In genomic region chr13:93723316-93723715, GRCh38 we compare ENCODE assay signal across 19 cellular contexts.
"Had no signal": no experiment of that assay in that cellular context is flagged by ENCODE, and none has a peak within 500 bp of the region (broad histone marks: within the 10 kb centered on the region; RNA-seq: fewer than 3 reads in every experiment).

No MANE protein-coding gene starts in this region.

- H3K27ac ChIP-seq: esophagus squamous epithelium, left lung, neural progenitor cell, prostate gland, right atrium auricular region, skin epidermis, tibial nerve, WERI-Rb-1 had no signal

- H3K4me3 ChIP-seq: esophagus squamous epithelium, left lung, neural progenitor cell, prostate gland, right atrium auricular region, skin epidermis, tibial nerve had no signal

- DNase-seq: activated CD4-positive, alpha-beta T cell treated with anti-CD3 and anti-CD28 coated beads, Interleukin-2, amount 50 U/mL, for 48 hours; activated gamma-delta T cell treated with Interleukin-2 at 50 U/mL for 16 hours; amniotic stem cell; effector memory CD8-positive, alpha-beta T cell; esophagus squamous epithelium; head of caudate nucleus; kidney; left lung; naive B cell; stimulated activated naive CD8-positive, alpha-beta T cell treated with anti-CD3 and anti-CD28 coated beads, Interleukin-15, Interleukin-2, amounts not matched to agents 100 U/mL and 50 U/mL, for 24 hours; substantia nigra; T-helper 2 cell; WERI-Rb-1 had no signal

- ATAC-seq: activated naive CD4-positive, alpha-beta T cell treated with anti-CD3 and anti-CD28 coated beads, Interleukin-2, amount 50 U/mL, for 72 hours; effector memory CD8-positive, alpha-beta T cell; left lung; stimulated activated naive CD8-positive, alpha-beta T cell treated with anti-CD3 and anti-CD28 coated beads, Interleukin-15, Interleukin-2, amounts not matched to agents 100 U/mL and 50 U/mL, for 24 hours had no signal

- H3K9ac ChIP-seq: neural progenitor cell had no signal

- H3K27me3 ChIP-seq: esophagus squamous epithelium, left lung, neural progenitor cell, right atrium auricular region, tibial nerve had no signal

- H2AFZ ChIP-seq: neural progenitor cell had no signal

- H3K36me3 ChIP-seq: esophagus squamous epithelium, left lung, neural progenitor cell, prostate gland, right atrium auricular region, tibial nerve, WERI-Rb-1 had no signal

- H3K4me1 ChIP-seq: esophagus squamous epithelium, left lung, prostate gland, right atrium auricular region, tibial nerve had no signal

- H3K4me2 ChIP-seq: neural progenitor cell had no signal

- H3K9me3 ChIP-seq: esophagus squamous epithelium, prostate gland, tibial nerve had no signal
